ENCODE assay signal across 26 cellular contexts in genomic region chr20:63190828-63191227, GRCh38. TPM values are rescaled to one million over a fixed set of nuclear protein-coding genes. Genes with fewer than 3 reads are reported as not detected.
"Had no signal": no experiment of that assay in that cellular context is flagged by ENCODE, and none has a peak within 500 bp of the region (broad histone marks: within the 10 kb centered on the region; RNA-seq: fewer than 3 reads in every experiment).

No MANE protein-coding gene starts in this region.

- H3K4me2 ChIP-seq: neural progenitor cell had no signal

- H3K27me3 ChIP-seq: dorsolateral prefrontal cortex, gastrocnemius medialis, neural progenitor cell, tibial nerve, upper lobe of left lung had no signal

- H3K36me3 ChIP-seq: neural progenitor cell had no signal

- H3K9me3 ChIP-seq: gastrocnemius medialis, psoas muscle, thoracic aorta, tibial nerve, upper lobe of left lung had no signal

- H3K27ac ChIP-seq: epithelial cell of prostate, gastrocnemius medialis, neural progenitor cell, psoas muscle, skin epidermis, thoracic aorta, tibial nerve, upper lobe of left lung had no signal

- DNase-seq: effector CD4-positive, alpha-beta T cell; foreskin fibroblast; gastrocnemius medialis; head of caudate nucleus; mesendoderm; midbrain; naive thymus-derived CD4-positive, alpha-beta T cell; nucleus accumbens; psoas muscle; stimulated activated CD4-positive, alpha-beta T cell treated with anti-CD3 and anti-CD28 coated beads, Interleukin-15, amount 100 ng/mL, for 24 hours; stimulated activated CD4-positive, alpha-beta T cell treated with anti-CD3 and anti-CD28 coated beads, Interleukin-2, amount 100 ng/mL, for 48 hours; stimulated activated naive B cell treated with anti-CD40 and anti-IgM and Interleukin-4, amounts not matched to agents 10 μg/mL and 1 μg/mL and 100 μg/mL, for 72 hours had no signal

- H3K4me1 ChIP-seq: gastrocnemius medialis, neural progenitor cell, psoas muscle, tibial nerve, upper lobe of left lung had no signal

- H3K9ac ChIP-seq: neural progenitor cell had no signal

- H2AFZ ChIP-seq: neural progenitor cell had no signal

- H3K4me3 ChIP-seq: dorsolateral prefrontal cortex, gastrocnemius medialis, neural progenitor cell, psoas muscle, skin epidermis, thoracic aorta, tibial nerve, upper lobe of left lung had no signal

- ATAC-seq: gastrocnemius medialis; stimulated activated naive B cell treated with anti-CD40 and anti-IgM and Interleukin-4, amounts not matched to agents 10 μg/mL and 1 μg/mL and 100 μg/mL, for 72 hours had no signal

- FAIRE-seq: colon, keratinocyte had no signal

RNA-seq across cellular contexts. Expression of gene BIRC7, which starts 44.9 kb away (rescaled TPM):
- total RNA-seq: esophagus mucosa; gastrocnemius medialis; left lobe of liver; lung microvascular endothelial cell; naive thymus-derived CD4-positive, alpha-beta T cell; osteocyte; psoas muscle; right cardiac atrium; thoracic aorta had no signal
- polyA plus RNA-seq: keratinocyte; naive thymus-derived CD4-positive, alpha-beta T cell; right cardiac atrium had no signal
